16 cellular contexts compared by ENCODE assay signal in genomic region chr7:26360606-26361005, GRCh38.
DNase-seq lines count a peak whose midpoint lies in the region; TF ChIP-seq lines count a peak whose summit lies in the region.
"Had no signal": no experiment of that assay in that cellular context is flagged by ENCODE, and none has a peak within 500 bp of the region (broad histone marks: within the 10 kb centered on the region; RNA-seq: fewer than 3 reads in every experiment).

No MANE protein-coding gene starts in this region.

- H3K4me3 Mint-ChIP-seq in CD14-positive monocyte (peak overlapping the region in 1 of 2 donors; percentile 59), nephron progenitor cell (no peak overlapping the region)
- H3K4me3 Mint-ChIP-seq: HFFc6 had no signal

- H4K20me1 ChIP-seq in Karpas-422 (ENCODE audit: insufficient read depth, low read depth, low read length) (no peaks in the 10 kb centered on the region), SU-DHL-6 (ENCODE audit: low read depth, low read length) (no peaks in the 10 kb centered on the region)

- H3K27me3 ChIP-seq in Karpas-422 (ENCODE audit: low read length) = no peaks in the 10 kb centered on the region
- H3K27me3 ChIP-seq in SU-DHL-6 (ENCODE audit: low read length) = no peaks in the 10 kb centered on the region
- H3K27me3 ChIP-seq in spleen (replicated peaks in 1 of 7) = no peaks in the 10 kb centered on the region

- WGBS in spleen, 5 donors = 43 to 62% (median 56%) methylated on average over 3 of the region's 3 CpGs

- peak overlapping the region; percentile 42 for H3K4me2 ChIP-seq in Karpas-422 (ENCODE audit: low read depth, low read length, poor library complexity, severe bottlenecking)
- H3K4me2 ChIP-seq in SU-DHL-6 (ENCODE audit: low read depth, low read length, poor library complexity, severe bottlenecking) = no peak overlapping the region
- H3K4me2 ChIP-seq: A549, KMS-11 had no signal

- DNase-seq in CD14-positive monocyte (ENCODE audit: low spot score) (no peak), Karpas-422 (no peak), spleen (no peak), nephron progenitor cell (no peak), NCI-H1694 (lab: John Stamatoyannopoulos, UW) (no peak), NCI-H1436 (lab: John Stamatoyannopoulos, UW) (no peak)
- DNase-seq: DMS53, HFFc6, NCI-H1436 treated with DMSO at 0.1 percent for 48 hours, NCI-H2081, NCI-H774 had no signal

- H3K27ac Mint-ChIP-seq in CD14-positive monocyte = peak overlapping the region; percentile 83 to 96 (median 89)
- no peak overlapping the region for H3K27ac Mint-ChIP-seq in nephron progenitor cell
- H3K27ac Mint-ChIP-seq: HFFc6 had no signal

- H3K9me2 ChIP-seq in Karpas-422 (replicated peaks; ENCODE audit: insufficient read depth, low read length) (no peaks in the 10 kb centered on the region), SU-DHL-6 (replicated peaks; ENCODE audit: insufficient read depth, low read length) (no peaks in the 10 kb centered on the region)

- no peak for TF ChIP-seq POLR2A in spleen (IDR thresholded peaks at IDR 0.05)

- no peaks in the 10 kb centered on the region for H3K9me3 Mint-ChIP-seq in CD14-positive monocyte
- H3K9me3 Mint-ChIP-seq in nephron progenitor cell = no peaks in the 10 kb centered on the region
- H3K9me3 Mint-ChIP-seq: HFFc6 had no signal

- H3K4me1 Mint-ChIP-seq in CD14-positive monocyte (peaks cover 39% of the 10 kb centered on the region), nephron progenitor cell (peaks cover 19% of the 10 kb centered on the region)

- H3K36me3 ChIP-seq in Karpas-422 (ENCODE audit: insufficient read depth, low read length) = no peaks in the 10 kb centered on the region
- H3K36me3 ChIP-seq in SU-DHL-6 (ENCODE audit: low read length) = peaks cover 11% of the 10 kb centered on the region
- peaks cover 0 to 21% (median under 1%) of the 10 kb centered on the region in 6 donors for H3K36me3 ChIP-seq in spleen

- H3K36me3 Mint-ChIP-seq in CD14-positive monocyte (peaks cover 49 to 52% of the 10 kb centered on the region in 2 donors), nephron progenitor cell (ENCODE audit: low read depth) (no peaks in the 10 kb centered on the region)

- H3K4me3 ChIP-seq in Karpas-422 (ENCODE audit: low read length) (no peak overlapping the region), SU-DHL-6 (ENCODE audit: insufficient read depth, low read length, poor library complexity, severe bottlenecking) (no peak overlapping the region), spleen (peak overlapping the region in 2 of 8 donors; percentile 23 to 34)
- H3K4me3 ChIP-seq: A549, SK-N-MC had no signal

- H3K27me3 Mint-ChIP-seq in CD14-positive monocyte (ENCODE audit: low read depth in 3 of 3) (no peaks in the 10 kb centered on the region), nephron progenitor cell (ENCODE audit: low read depth, poor library complexity) (no peaks in the 10 kb centered on the region)

- H3K27ac ChIP-seq in Karpas-422 (ENCODE audit: low read length) (peak overlapping the region; percentile 22), SU-DHL-6 (ENCODE audit: low read depth, low read length) (peak overlapping the region; percentile 47), spleen (peak overlapping the region in 6 of 8 donors; percentile 7 to 67 (median 62))
- H3K27ac ChIP-seq: A549, C4-2B, KMS-11, SK-N-MC had no signal

- H3F3A ChIP-seq in SU-DHL-6 (ENCODE audit: insufficient read depth) = peaks cover 38% of the 10 kb centered on the region

- no peak overlapping the region for H2AFZ ChIP-seq in Karpas-422 (ENCODE audit: low read length)
- H2AFZ ChIP-seq in SU-DHL-6 (ENCODE audit: low read depth, low read length, severe bottlenecking) = no peak overlapping the region

- H3K4me1 ChIP-seq in Karpas-422 (ENCODE audit: low read length) (peaks cover 50% of the 10 kb centered on the region), spleen (peaks cover 7 to 51% (median 24%) of the 10 kb centered on the region in 6 donors)

- no peaks in the 10 kb centered on the region for H3K9me3 ChIP-seq in Karpas-422 (ENCODE audit: low read length)
- no peaks in the 10 kb centered on the region for H3K9me3 ChIP-seq in SU-DHL-6 (ENCODE audit: insufficient read depth, low read length)
- no peaks in the 10 kb centered on the region for H3K9me3 ChIP-seq in spleen
- H3K9me3 ChIP-seq: A549 had no signal

- TF ChIP-seq CTCF in CD14-positive monocyte (IDR thresholded peaks at IDR 0.05) (no peak), SU-DHL-6 (IDR thresholded peaks at IDR 0.05; ENCODE audit: insufficient read depth, low read length, poor library complexity, severe bottlenecking) (no peak), spleen (IDR thresholded peaks at IDR 0.05 in 8 of 11, conservative IDR thresholded peaks at IDR 0.05 in 3 of 11) (no peak), nephron progenitor cell (IDR thresholded peaks at IDR 0.05) (no peak)

- intact Hi-C loops in CD14-positive monocyte (cut with micrococcal nuclease) = loop anchor here (5.0 to 10.0 kb wide), 4 partner anchors 68 to 504 kb away; partner anchors contain the start of genes CBX3 (in 1 of the 2), HNRNPA2B1 (in 1 of the 2), SKAP2 (in 1 of the 2) and SNX10 (in 1 of the 2)
- intact Hi-C loops in spleen (cut with DNase I; ENCODE audit: low total_unique reads) = loop anchor here (5.0 kb wide), 2 partner anchors 83 to 163 kb away; no protein-coding TSS in a partner anchor

- H3K9ac ChIP-seq in Karpas-422 (ENCODE audit: low read length) (no peak overlapping the region), SU-DHL-6 (ENCODE audit: low read length) (no peak overlapping the region)
- H3K9ac ChIP-seq: KMS-11 had no signal

- H3K79me2 ChIP-seq in Karpas-422 (ENCODE audit: low read length) = no peaks in the 10 kb centered on the region
- H3K79me2 ChIP-seq in SU-DHL-6 (ENCODE audit: insufficient read depth, low read length) = no peaks in the 10 kb centered on the region
